In genomic region chr10:22599048-22599561, GRCh38 we compare ENCODE assay signal across 10 cellular contexts.
DNase-seq lines count a peak whose midpoint lies in the region; ATAC-seq and TF ChIP-seq lines count a peak whose summit lies in the region.
"Had no signal": no experiment of that assay in that cellular context is flagged by ENCODE, and none has a peak within 500 bp of the region (broad histone marks: within the 10 kb centered on the region; RNA-seq: fewer than 3 reads in every experiment).

No MANE protein-coding gene starts in this region.

- H3K4me3 ChIP-seq in A673 (ENCODE audit: low read depth, low read length, poor library complexity, severe bottlenecking) (peak overlapping the region; percentile 6), fibroblast of mammary gland (ENCODE audit: control insufficient read depth, low read depth, low read length) (no peak overlapping the region), prostate gland (no peak overlapping the region), ascending aorta (no peak overlapping the region)

- ATAC-seq in GM19043 (IDR thresholded peaks at IDR 0.05; ENCODE audit: low read depth, unreplicated experiment) (peak; percentile 27), GM18519 (IDR thresholded peaks at IDR 0.05; ENCODE audit: low FRiP score, unreplicated experiment) (no peak)

- DNase-seq in A673 (ENCODE audit: low spot score) (peak; percentile 55), RWPE1 (ENCODE audit: low spot score) (peak; percentile 63), fibroblast of mammary gland (ENCODE audit: low read depth) (peak; percentile 81), prostate gland (ENCODE audit: low spot score) (no peak), glutamatergic neuron (no peak), ascending aorta (ENCODE audit: low spot score in 2 of 2) (no peak)
- DNase-seq: stimulated activated CD4-positive, alpha-beta T cell treated with anti-CD3 and anti-CD28 coated beads, Interleukin-4, amount 100 ng/mL, for 4 hours had no signal

- WGBS in prostate gland, result 56% methylated on average over 4 of the region's 4 CpGs

- BruUV-seq in A673 (replicated peaks; lab: Mats Ljungman, UMichigan), result no TSS peak

- peaks cover 11% of the 10 kb centered on the region for H3K4me1 Mint-ChIP-seq in glutamatergic neuron (ENCODE audit: low read depth, unreplicated experiment)

- H3K4me1 ChIP-seq in A673 (ENCODE audit: insufficient read depth, low read length, poor library complexity, severe bottlenecking) (peaks cover 54% of the 10 kb centered on the region), prostate gland (replicated peaks) (no peaks in the 10 kb centered on the region), ascending aorta (peaks cover 0 to 9% of the 10 kb centered on the region in 2 donors)

- no peak overlapping the region for H3K27ac Mint-ChIP-seq in glutamatergic neuron (ENCODE audit: unreplicated experiment)

- CTCF ChIA-PET in A673 (lab: Charles Lee) (interaction anchor here (1.0 kb wide), 1 partner anchor 9 kb away, joined by 3 read pairs; no protein-coding TSS in a partner anchor), RWPE1 (lab: Yijun Ruan, JAX) (no interaction called here)

- TF ChIP-seq CTCF in A673 (conservative IDR thresholded peaks at IDR 0.05; ENCODE audit: low read depth, low read length), result no peak
- TF ChIP-seq CTCF in RWPE1 (conservative IDR thresholded peaks at IDR 0.05; ENCODE audit: low read depth), result no peak
- TF ChIP-seq CTCF in fibroblast of mammary gland (conservative IDR thresholded peaks at IDR 0.05; ENCODE audit: control insufficient read depth, insufficient read depth, low read depth, low read length), result no peak
- TF ChIP-seq CTCF in prostate gland (IDR thresholded peaks at IDR 0.05), result no peak
- no peak for TF ChIP-seq CTCF in glutamatergic neuron (IDR thresholded peaks at IDR 0.05; ENCODE audit: partially characterized antibody, unreplicated experiment)
- no peak for TF ChIP-seq CTCF in ascending aorta (IDR thresholded peaks at IDR 0.05)

- POLR2A ChIA-PET in A673 (lab: Charles Lee; ENCODE audit: low non-redundant PET) (interaction anchor here (1.1 kb wide), 1 partner anchor 17 kb away, joined by 5 read pairs; no protein-coding TSS in a partner anchor), RWPE1 (lab: Yijun Ruan, JAX; ENCODE audit: low non-redundant PET) (no interaction called here)

- no peaks in the 10 kb centered on the region for H3K36me3 ChIP-seq in A673 (ENCODE audit: insufficient read depth, low read length, poor library complexity, severe bottlenecking)
- H3K36me3 ChIP-seq in prostate gland, result no peaks in the 10 kb centered on the region
- H3K36me3 ChIP-seq in ascending aorta, result peaks cover 0 to 15% of the 10 kb centered on the region in 2 donors

- H3K27me3 ChIP-seq in A673 (replicated peaks; ENCODE audit: insufficient read depth, low read depth, low read length, poor library complexity) (no peaks in the 10 kb centered on the region), prostate gland (replicated peaks; ENCODE audit: insufficient read depth) (no peaks in the 10 kb centered on the region), ascending aorta (no peaks in the 10 kb centered on the region)

- H3K9me3 ChIP-seq in A673 (ENCODE audit: low read depth, low read length, poor library complexity, severe bottlenecking) (no peaks in the 10 kb centered on the region), prostate gland (no peaks in the 10 kb centered on the region), ascending aorta (no peaks in the 10 kb centered on the region)

- H3K27ac ChIP-seq in A673 (ENCODE audit: low read depth, low read length, poor library complexity, severe bottlenecking) (no peak overlapping the region), RWPE1 (peak overlapping the region; percentile 39; the same call in 1 of the 2 replicates), prostate gland (no peak overlapping the region), ascending aorta (peak overlapping the region in 1 of 2 donors; percentile 15)
- H3K27ac ChIP-seq: VCaP had no signal

- H3K27me3 Mint-ChIP-seq in glutamatergic neuron (ENCODE audit: unreplicated experiment), result no peaks in the 10 kb centered on the region

- H3K4me3 Mint-ChIP-seq in glutamatergic neuron (ENCODE audit: unreplicated experiment), result no peak overlapping the region

- no peaks in the 10 kb centered on the region for H3K9me3 Mint-ChIP-seq in glutamatergic neuron (ENCODE audit: unreplicated experiment)

- no peak for TF ChIP-seq POLR2A in prostate gland (IDR thresholded peaks at IDR 0.05)

- intact Hi-C loops in A673 (cut with micrococcal nuclease; ENCODE audit: unreplicated experiment), result loop anchor here (10.0 kb wide), 2 partner anchors 316 to 344 kb away; no protein-coding TSS in a partner anchor
- intact Hi-C loops in prostate gland (cut with DNase I), result loop anchor here (10.0 kb wide), 1 partner anchor 386 kb away; no protein-coding TSS in a partner anchor
- intact Hi-C loops in ascending aorta (cut with DNase I), result no loop called here

- no peaks in the 10 kb centered on the region for H3K36me3 Mint-ChIP-seq in glutamatergic neuron (ENCODE audit: unreplicated experiment)

Comparison
In these comparisons a context has a peak if more than half of its experiments do, and no peak if none do; other contexts are left out.
1. DNase-seq: peak in A673 (single experiment), RWPE1 (single experiment) and fibroblast of mammary gland (single experiment); none in prostate gland (single experiment), glutamatergic neuron (single experiment) and ascending aorta (0 of 2).